ENCODE assay signal across 1 cellular context in genomic region chr14:74938873-74939495, GRCh38.
TF ChIP-seq lines count a peak whose summit lies in the region.

No MANE protein-coding gene starts in this region.

TF ChIP-seq in IMR-90, 13 proteins besides CTCF, POLR2A, EP300 and RAD21:
- TF ChIP-seq CEBPB (IDR thresholded peaks at IDR 0.05; ENCODE audit: low read depth, low read length) (no peak), RCOR1 (IDR thresholded peaks at IDR 0.05; ENCODE audit: insufficient replicate concordance, low read length) (no peak), NFE2L2 (IDR thresholded peaks at IDR 0.05; ENCODE audit: low read depth, low read length) (no peak), SMC3 (IDR thresholded peaks at IDR 0.05; ENCODE audit: low read depth, low read length) (no peak), MXI1 (IDR thresholded peaks at IDR 0.05; ENCODE audit: borderline replicate concordance, low read depth, low read length) (no peak), CHD1 (IDR thresholded peaks at IDR 0.05; ENCODE audit: low read depth, low read length) (no peak), FOS (IDR thresholded peaks at IDR 0.05; ENCODE audit: low read depth, low read length) (no peak)
